Comparison of ENCODE assay signal across 10 cellular contexts in the genomic region with DNA sequence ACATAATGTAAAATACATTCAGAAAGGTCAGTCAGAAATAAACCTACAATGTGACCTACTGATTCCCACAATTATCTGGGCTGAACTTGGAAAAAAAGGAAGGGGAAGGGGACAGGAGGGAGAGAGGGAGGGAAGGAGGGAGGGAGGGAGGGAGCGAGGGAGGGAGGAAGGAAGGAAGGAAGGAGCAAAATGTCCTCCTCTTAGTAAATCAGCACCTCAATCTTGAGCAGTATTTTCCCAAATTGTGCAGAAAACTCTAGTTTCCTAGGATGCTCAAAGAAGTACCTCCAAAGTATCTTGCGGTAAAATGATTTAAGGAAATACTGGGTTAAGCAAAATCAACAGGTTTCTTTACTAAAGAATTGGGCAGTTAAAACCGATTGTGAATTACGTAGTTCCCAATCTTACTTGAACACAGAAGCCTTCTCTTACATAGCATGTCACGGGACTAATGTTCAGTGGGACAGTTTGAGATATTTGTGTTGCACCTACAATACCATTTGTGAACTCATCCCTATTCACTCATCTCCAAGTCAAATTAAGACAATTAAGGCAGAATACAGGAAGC. TPM values are rescaled to one million over a fixed set of nuclear protein-coding genes. Genes with fewer than 3 reads are reported as not detected.
DNase-seq lines count a peak whose midpoint lies in the region; ATAC-seq and TF ChIP-seq lines count a peak whose summit lies in the region.
"Had no signal": no experiment of that assay in that cellular context is flagged by ENCODE, and none has a peak within 500 bp of the region (broad histone marks: within the 10 kb centered on the region; RNA-seq: fewer than 3 reads in every experiment).

No MANE protein-coding gene starts in this region.

- DNase-seq in stimulated activated naive CD8-positive, alpha-beta T cell treated with anti-CD3 and anti-CD28 coated beads, Interleukin-15, Interleukin-2, amounts not matched to agents 100 U/mL and 50 U/mL, for 24 hours, result no peak
- no peak for DNase-seq in adipocyte (ENCODE audit: low read depth)
- no peak for DNase-seq in lower lobe of right lung
- no peak for DNase-seq in A172 (ENCODE audit: low spot score)
- DNase-seq in GM19240 (ENCODE audit: insufficient read length, low spot score), result no peak
- no peak for DNase-seq in NCI-H510A (lab: John Stamatoyannopoulos, UW)
- DNase-seq in uterus, result no peak
- DNase-seq: DMS53 had no signal

- H3K9ac ChIP-seq in adipocyte (ENCODE audit: low read length), result no peak overlapping the region

- no peak overlapping the region for H3K27ac Mint-ChIP-seq in stimulated activated naive CD8-positive, alpha-beta T cell treated with anti-CD3 and anti-CD28 coated beads, Interleukin-15, Interleukin-2, amounts not matched to agents 100 ng/mL and 50 ng/mL, for 24 hours

- ATAC-seq in stimulated activated naive CD8-positive, alpha-beta T cell treated with anti-CD3 and anti-CD28 coated beads, Interleukin-15, Interleukin-2, amounts not matched to agents 100 U/mL and 50 U/mL, for 24 hours, result no peak
- ATAC-seq in lower lobe of right lung, result no peak

- no peaks in the 10 kb centered on the region for H3K36me3 Mint-ChIP-seq in stimulated activated naive CD8-positive, alpha-beta T cell treated with anti-CD3 and anti-CD28 coated beads, Interleukin-15, Interleukin-2, amounts not matched to agents 100 ng/mL and 50 ng/mL, for 24 hours (ENCODE audit: low read depth)

- no peaks in the 10 kb centered on the region for H3K9me3 ChIP-seq in adipocyte (ENCODE audit: control insufficient read depth, low read length)
- no peaks in the 10 kb centered on the region for H3K9me3 ChIP-seq in lower lobe of right lung
- H3K9me3 ChIP-seq in uterus, result no peaks in the 10 kb centered on the region

- H3K27me3 Mint-ChIP-seq in stimulated activated naive CD8-positive, alpha-beta T cell treated with anti-CD3 and anti-CD28 coated beads, Interleukin-15, Interleukin-2, amounts not matched to agents 100 ng/mL and 50 ng/mL, for 24 hours, result no peaks in the 10 kb centered on the region

- no peaks in the 10 kb centered on the region for H3K9me3 Mint-ChIP-seq in stimulated activated naive CD8-positive, alpha-beta T cell treated with anti-CD3 and anti-CD28 coated beads, Interleukin-15, Interleukin-2, amounts not matched to agents 100 ng/mL and 50 ng/mL, for 24 hours

- H3K27ac ChIP-seq in lower lobe of right lung (no peak overlapping the region), uterus (no peak overlapping the region)
- H3K27ac ChIP-seq: VCaP had no signal

- intact Hi-C loops in lower lobe of right lung (cut with DNase I), result no loop called here
- intact Hi-C loops in uterus (cut with DNase I; ENCODE audit: low total_unique reads), result no loop called here

- H3K4me3 ChIP-seq in adipocyte (ENCODE audit: low read length) (peak overlapping the region; percentile 95), lower lobe of right lung (peak overlapping the region; percentile 78), uterus (peak overlapping the region in 1 of 2 donors; percentile 21)

- H3K4me3 Mint-ChIP-seq in stimulated activated naive CD8-positive, alpha-beta T cell treated with anti-CD3 and anti-CD28 coated beads, Interleukin-15, Interleukin-2, amounts not matched to agents 100 ng/mL and 50 ng/mL, for 24 hours, result peak overlapping the region; percentile 94

- no peak for TF ChIP-seq CTCF in lower lobe of right lung (IDR thresholded peaks at IDR 0.05)
- TF ChIP-seq CTCF in uterus (IDR thresholded peaks at IDR 0.05), result no peak

- H3K4me1 ChIP-seq in adipocyte (ENCODE audit: control insufficient read depth, insufficient read depth, low read length) (peaks cover 55% of the 10 kb centered on the region), lower lobe of right lung (peaks cover 44% of the 10 kb centered on the region), uterus (peaks cover 0 to 8% of the 10 kb centered on the region in 2 donors)

- TF ChIP-seq POLR2A in uterus (IDR thresholded peaks at IDR 0.05), result no peak

- no peaks in the 10 kb centered on the region for H3K36me3 ChIP-seq in adipocyte (ENCODE audit: control insufficient read depth, insufficient read depth, low read length, severe bottlenecking)
- peaks cover 4% of the 10 kb centered on the region for H3K36me3 ChIP-seq in lower lobe of right lung
- no peaks in the 10 kb centered on the region for H3K36me3 ChIP-seq in uterus

- no peaks in the 10 kb centered on the region for H3K27me3 ChIP-seq in adipocyte (replicated peaks; ENCODE audit: control insufficient read depth, insufficient read depth, low read length)
- H3K27me3 ChIP-seq in lower lobe of right lung (ENCODE audit: low read depth), result no peaks in the 10 kb centered on the region
- H3K27me3 ChIP-seq in uterus, result no peaks in the 10 kb centered on the region

- peaks cover 69% of the 10 kb centered on the region for H3K4me1 Mint-ChIP-seq in stimulated activated naive CD8-positive, alpha-beta T cell treated with anti-CD3 and anti-CD28 coated beads, Interleukin-15, Interleukin-2, amounts not matched to agents 100 ng/mL and 50 ng/mL, for 24 hours (ENCODE audit: low read depth)

RNA-seq across cellular contexts. Expression of a gene that starts 3.6 kb away (rescaled TPM):
- 14.2 TPM for total RNA-seq in lower lobe of right lung
- total RNA-seq in A172 (2014; rRNA removed; shearing (Covaris generic)), result 20.5 and 22.7 TPM in 2 replicates
- total RNA-seq in uterus, result 10 to 100 TPM; 10.6 to 48.2 (median 19.1) TPM

RNA-seq across cellular contexts. Expression of a gene that starts 51.0 kb away (rescaled TPM):
- 1.6 TPM for total RNA-seq in lower lobe of right lung
- total RNA-seq in A172 (2014; rRNA removed; shearing (Covaris generic)), result 77.6 and 80.0 TPM in 2 replicates
- 10 to 100 TPM in 1 of 4 donors, under 1 TPM in 2, not detected in 1; under 0.01 to 38.0 (median 0.12) TPM for total RNA-seq in uterus
